36 cellular contexts compared by ENCODE assay signal in the genomic region with DNA sequence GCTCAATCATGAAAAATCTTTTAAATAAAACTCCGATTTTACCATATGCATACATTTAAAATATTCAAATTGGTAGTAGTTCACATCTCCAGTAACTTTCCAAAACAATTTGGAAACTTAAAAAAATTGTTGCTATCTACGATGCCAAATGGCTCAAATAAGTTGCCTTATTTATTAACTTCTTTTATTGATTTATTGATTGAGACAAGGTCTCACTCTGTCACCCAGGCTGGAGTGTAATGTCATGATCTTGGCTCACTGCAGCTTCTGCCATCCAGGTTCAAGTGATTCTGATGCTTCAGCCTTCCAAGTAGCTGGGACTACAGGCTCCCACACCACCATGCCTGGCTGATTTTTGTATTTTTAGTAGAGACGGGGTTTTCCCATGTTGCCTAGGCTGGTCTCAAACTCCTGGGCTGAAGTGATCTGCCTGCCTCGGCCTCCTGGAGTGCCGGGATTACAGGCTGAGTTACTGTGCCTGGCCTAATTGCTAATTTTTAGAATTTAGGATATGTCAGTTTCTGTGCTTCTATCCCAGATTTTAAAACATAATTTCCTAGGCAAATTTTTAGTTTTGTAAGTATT. TPM values are rescaled to one million over a fixed set of nuclear protein-coding genes. Genes with fewer than 3 reads are reported as not detected.
"Had no signal": no experiment of that assay in that cellular context is flagged by ENCODE, and none has a peak within 500 bp of the region (broad histone marks: within the 10 kb centered on the region; RNA-seq: fewer than 3 reads in every experiment).

No MANE protein-coding gene starts in this region.

- H3K4me3 Mint-ChIP-seq: activated CD8-positive, alpha-beta T cell treated with anti-CD3 and anti-CD28 coated beads for 36 hours; activated naive CD4-positive, alpha-beta T cell treated with anti-CD3 and anti-CD28 coated beads, Interleukin-2, amount 10 ng/mL, durations not matched to agents 7 days and 5 days; activated naive CD8-positive, alpha-beta T cell; activated naive CD8-positive, alpha-beta T cell treated with anti-CD3 and anti-CD28 coated beads, Interleukin-2, amount 50 U/mL, for 24 hours; activated T-helper 1 cell treated with anti-CD3 and anti-CD28 coated beads, Interleukin-12 subunit alpha, Interleukin-12 subunit beta, Interleukin-2, Interleukin-4 antibody, amounts not matched to agents 30 ng/mL and 10 ng/mL and 1 ng/mL, durations not matched to agents 14 hours and 24 hours and 36 hours had no signal

- ATAC-seq: activated CD8-positive, alpha-beta T cell treated with anti-CD3 and anti-CD28 coated beads for 36 hours; activated naive CD8-positive, alpha-beta T cell treated with anti-CD3 and anti-CD28 coated beads, Interleukin-2, amount 50 U/mL, for 24 hours; K562; Right ventricle myocardium inferior had no signal

- H3K27ac ChIP-seq: PC-9, RWPE1, WERI-Rb-1 had no signal

- H3K9me3 Mint-ChIP-seq: activated CD8-positive, alpha-beta T cell treated with anti-CD3 and anti-CD28 coated beads for 36 hours; activated naive CD4-positive, alpha-beta T cell treated with anti-CD3 and anti-CD28 coated beads, Interleukin-2, amount 10 ng/mL, durations not matched to agents 7 days and 5 days; activated naive CD8-positive, alpha-beta T cell treated with anti-CD3 and anti-CD28 coated beads, Interleukin-2, amount 50 U/mL, for 24 hours; activated T-helper 1 cell treated with anti-CD3 and anti-CD28 coated beads, Interleukin-12 subunit alpha, Interleukin-12 subunit beta, Interleukin-2, Interleukin-4 antibody, amounts not matched to agents 30 ng/mL and 10 ng/mL and 1 ng/mL, durations not matched to agents 14 hours and 24 hours and 36 hours; brain had no signal

- H2AFZ ChIP-seq: PC-9 had no signal

- H3K27ac Mint-ChIP-seq: activated CD8-positive, alpha-beta T cell treated with anti-CD3 and anti-CD28 coated beads for 36 hours; activated naive CD4-positive, alpha-beta T cell treated with anti-CD3 and anti-CD28 coated beads, Interleukin-2, amount 10 ng/mL, durations not matched to agents 7 days and 5 days; activated naive CD8-positive, alpha-beta T cell; activated naive CD8-positive, alpha-beta T cell treated with anti-CD3 and anti-CD28 coated beads, Interleukin-2, amount 50 U/mL, for 24 hours; activated T-helper 1 cell treated with anti-CD3 and anti-CD28 coated beads, Interleukin-12 subunit alpha, Interleukin-12 subunit beta, Interleukin-2, Interleukin-4 antibody, amounts not matched to agents 30 ng/mL and 10 ng/mL and 1 ng/mL, durations not matched to agents 14 hours and 24 hours and 36 hours had no signal

- H3K4me2 ChIP-seq: PC-9 had no signal

- H3K4me1 Mint-ChIP-seq: activated naive CD4-positive, alpha-beta T cell treated with anti-CD3 and anti-CD28 coated beads, Interleukin-2, amount 10 ng/mL, durations not matched to agents 7 days and 5 days; activated naive CD8-positive, alpha-beta T cell treated with anti-CD3 and anti-CD28 coated beads, Interleukin-2, amount 50 U/mL, for 24 hours had no signal

- H3K4me3 ChIP-seq: K562, PC-9 had no signal

- H3K27me3 Mint-ChIP-seq: activated CD8-positive, alpha-beta T cell treated with anti-CD3 and anti-CD28 coated beads for 36 hours; activated naive CD4-positive, alpha-beta T cell treated with anti-CD3 and anti-CD28 coated beads, Interleukin-2, amount 10 ng/mL, durations not matched to agents 7 days and 5 days; activated naive CD8-positive, alpha-beta T cell; activated naive CD8-positive, alpha-beta T cell treated with anti-CD3 and anti-CD28 coated beads, Interleukin-2, amount 50 U/mL, for 24 hours had no signal

- DNase-seq: activated CD4-positive, alpha-beta T cell treated with anti-CD3 and anti-CD28 coated beads for 1 hour; activated CD4-positive, alpha-beta T cell treated with anti-CD3 and anti-CD28 coated beads for 48 hours; activated CD4-positive, CD25-positive, alpha-beta regulatory T cell; activated CD8-positive, alpha-beta T cell treated with anti-CD3 and anti-CD28 coated beads for 36 hours; activated gamma-delta T cell treated with Interleukin-2 at 50 U/mL for 16 hours; activated naive CD4-positive, alpha-beta T cell treated with anti-CD3 and anti-CD28 coated beads, Interleukin-2, amount 10 ng/mL, durations not matched to agents 7 days and 5 days; activated naive CD8-positive, alpha-beta T cell treated with anti-CD3 and anti-CD28 coated beads, Interleukin-2, amount 50 U/mL, for 24 hours; activated T-cell treated with anti-CD3 and anti-CD28 coated beads, Interleukin-2, amount 50 U/mL, for 1 hour; anterior cingulate cortex; caudate nucleus; NCI-H1092 treated with DMSO at 0.1 percent for 48 hours; NCI-H1436; NCI-H1694 treated with DMSO at 0.1 percent for 48 hours; NCI-H2029; NCI-H345; NCI-H510A; NCI-H526; NCI-H748 treated with DMSO at 0.1 percent for 48 hours; NK-92 treated with Interleukin-12 subunit alpha and Interleukin-12 subunit beta, amount 100 ng/mL, for 24 hours; PC-9; SIG-M5; SW 1271; T-helper 1 cell; T1000; WERI-Rb-1 had no signal

RNA-seq across cellular contexts. Expression of a gene that starts 12.9 kb away (rescaled TPM):
- total RNA-seq: activated CD8-positive, alpha-beta memory T cell treated with anti-CD3 and anti-CD28 coated beads for 36 hours; activated CD8-positive, alpha-beta T cell treated with anti-CD3 and anti-CD28 coated beads for 36 hours; activated T-helper 1 cell treated with anti-CD3 and anti-CD28 coated beads, Interleukin-12 subunit alpha, Interleukin-12 subunit beta, Interleukin-2, Interleukin-4 antibody, amounts not matched to agents 30 ng/mL and 10 ng/mL and 1 ng/mL, durations not matched to agents 14 hours and 24 hours and 36 hours; bronchial epithelial cell; cerebellum; K562; OCI-LY7; PC-9; Right ventricle myocardium inferior; T-helper 2 cell treated with Interferon-gamma antibody and Interleukin-4, amounts not matched to agents 100 ng/mL and 5 ng/mL, for 36 hours had no signal
- polyA plus RNA-seq: K562 had no signal
